Comparison of ENCODE assay signal across 11 cellular contexts in genomic region chr10:93947055-93947454, GRCh38. TPM values are rescaled to one million over a fixed set of nuclear protein-coding genes. Genes with fewer than 3 reads are reported as not detected.
DNase-seq lines count a peak whose midpoint lies in the region; ATAC-seq and TF ChIP-seq lines count a peak whose summit lies in the region.
"Had no signal": no experiment of that assay in that cellular context is flagged by ENCODE, and none has a peak within 500 bp of the region (broad histone marks: within the 10 kb centered on the region; RNA-seq: fewer than 3 reads in every experiment).

No MANE protein-coding gene starts in this region.

- H3K4me3 ChIP-seq in left ventricle myocardium inferior (no peak overlapping the region), skeletal muscle cell (ENCODE audit: low read depth, low read length) (no peak overlapping the region)

- H3K4me1 Mint-ChIP-seq in WTC11 = no peaks in the 10 kb centered on the region
- H3K4me1 Mint-ChIP-seq: central memory CD8-positive, alpha-beta T cell had no signal

- peak; percentile 36 for ATAC-seq in WTC11

- no peaks in the 10 kb centered on the region for H3K27me3 ChIP-seq in left ventricle myocardium inferior (ENCODE audit: low read depth)

- H3K36me3 ChIP-seq in left ventricle myocardium inferior = no peaks in the 10 kb centered on the region

- no peaks in the 10 kb centered on the region for H3K36me3 Mint-ChIP-seq in WTC11

- CTCF ChIA-PET in WTC11 (lab: Charles Lee) = interaction anchor here (1.2 kb wide), 1 partner anchor 26 kb away, joined by 5 read pairs; no protein-coding TSS in a partner anchor

- peaks cover 1% of the 10 kb centered on the region for H3K27me3 Mint-ChIP-seq in WTC11 (ENCODE audit: low read depth)

- POLR2A ChIA-PET in WTC11 (lab: Charles Lee) = no interaction called here

- no peaks in the 10 kb centered on the region for H3K9me3 Mint-ChIP-seq in WTC11

- H3K27ac Mint-ChIP-seq in WTC11 = no peak overlapping the region

- intact Hi-C loops in left ventricle myocardium inferior (cut with micrococcal nuclease) = no loop called here

- peaks cover 31% of the 10 kb centered on the region for H3K4me1 ChIP-seq in left ventricle myocardium inferior

- no peaks in the 10 kb centered on the region for H3K9me3 ChIP-seq in left ventricle myocardium inferior (replicated peaks)

- DNase-seq in GM04503 (ENCODE audit: low read depth) (peak; percentile 19), WTC11 (ENCODE audit: low spot score) (no peak), left ventricle myocardium inferior (peak; percentile 40), skeletal muscle cell (ENCODE audit: low read depth) (peak; percentile 52), NCI-H128 (lab: John Stamatoyannopoulos, UW; ENCODE audit: unreplicated experiment) (no peak), NCI-H187 treated with DMSO at 0.1 percent for 48 hours (lab: John Stamatoyannopoulos, UW) (no peak), NCI-H2227 treated with DMSO at 0.1 percent for 48 hours (lab: John Stamatoyannopoulos, UW) (no peak), nucleus accumbens (lab: John Stamatoyannopoulos, UW) (no peak)
- DNase-seq: COR-L47; stimulated activated CD4-positive, alpha-beta T cell treated with anti-CD3 and anti-CD28 coated beads, Interleukin-2, amount 100 ng/mL, for 48 hours had no signal

- no peak for TF ChIP-seq CTCF in WTC11 (IDR thresholded peaks at IDR 0.05)
- no peak for TF ChIP-seq CTCF in left ventricle myocardium inferior (IDR thresholded peaks at IDR 0.05; ENCODE audit: borderline replicate concordance)

- peak overlapping the region; percentile 79 for H3K27ac ChIP-seq in left ventricle myocardium inferior (replicated peaks)

- no peak overlapping the region for H3K4me3 Mint-ChIP-seq in WTC11
- H3K4me3 Mint-ChIP-seq: central memory CD8-positive, alpha-beta T cell had no signal

TF ChIP-seq in WTC11, 78 proteins besides CTCF, POLR2A, EP300 and RAD21:
- no peak for TF ChIP-seq SP1 (CRISPR knock-in tag; conservative IDR thresholded peaks at IDR 0.05)
- TF ChIP-seq FOXJ3 (CRISPR knock-in tag; IDR thresholded peaks at IDR 0.05; ENCODE audit: borderline replicate concordance) = no peak
- no peak for TF ChIP-seq CREB1 (CRISPR knock-in tag; IDR thresholded peaks at IDR 0.05)
- no peak for TF ChIP-seq OVOL2 (CRISPR knock-in tag; IDR thresholded peaks at IDR 0.05; ENCODE audit: borderline replicate concordance)
- no peak for TF ChIP-seq RORB (CRISPR knock-in tag; IDR thresholded peaks at IDR 0.05)
- TF ChIP-seq, protein P1, sequence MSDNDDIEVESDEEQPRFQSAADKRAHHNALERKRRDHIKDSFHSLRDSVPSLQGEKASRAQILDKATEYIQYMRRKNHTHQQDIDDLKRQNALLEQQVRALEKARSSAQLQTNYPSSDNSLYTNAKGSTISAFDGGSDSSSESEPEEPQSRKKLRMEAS (CRISPR knock-in tag; IDR thresholded peaks at IDR 0.05) = no peak
- TF ChIP-seq JAZF1 (CRISPR knock-in tag; IDR thresholded peaks at IDR 0.05) = no peak
- TF ChIP-seq ZNF532 (CRISPR knock-in tag; IDR thresholded peaks at IDR 0.05; ENCODE audit: borderline replicate concordance) = no peak

RNA-seq across cellular contexts. Expression of gene PLCE1, which starts 46.7 kb away (rescaled TPM):
- total RNA-seq in WTC11 (2021) (0.11 to 0.14 TPM (median 0.11 TPM) in 3 replicates), left ventricle myocardium inferior (11.2 TPM)

RNA-seq across cellular contexts. Expression of gene SLC35G1, which starts 53.3 kb away (rescaled TPM):
- total RNA-seq in WTC11 (2021) (5.1 to 6.6 TPM (median 5.3 TPM) in 3 replicates), left ventricle myocardium inferior (2.3 TPM)

Comparison
In these comparisons a context has a peak if more than half of its experiments do, and no peak if none do; other contexts are left out.
1. DNase-seq: peak in GM04503 (single experiment), left ventricle myocardium inferior (single experiment) and skeletal muscle cell (single experiment); none in WTC11 (single experiment), NCI-H128 (single experiment), NCI-H187 treated with DMSO at 0.1 percent for 48 hours (single experiment), NCI-H2227 treated with DMSO at 0.1 percent for 48 hours (single experiment) and nucleus accumbens (0 of 56).
2. RNA of gene PLCE1, which starts 46.7 kb away (total RNA-seq): 11.2 TPM in left ventricle myocardium inferior (single experiment); 0.11 to 0.14 TPM in WTC11; every median in the first group is over 10 times any median in the second.